In genomic region chr20:36063916-36064660, GRCh38 we compare ENCODE assay signal across 8 cellular contexts.
DNase-seq lines count a peak whose midpoint lies in the region; ATAC-seq and TF ChIP-seq lines count a peak whose summit lies in the region.

No MANE protein-coding gene starts in this region.

- H3K36me3 Mint-ChIP-seq in T-cell (no peaks in the 10 kb centered on the region), glutamatergic neuron (ENCODE audit: unreplicated experiment) (peaks cover 5% of the 10 kb centered on the region)

- DNase-seq in HEK293T (ENCODE audit: extremely low spot score) (no peak), T-cell (no peak), glutamatergic neuron (no peak), iPS-NIHi11 (ENCODE audit: low spot score) (no peak), AG20443 (ENCODE audit: low spot score) (no peak)

- H3K4me3 Mint-ChIP-seq in T-cell (peak overlapping the region; percentile 81 to 85 (median 81)), glutamatergic neuron (ENCODE audit: unreplicated experiment) (peak overlapping the region; percentile 82)

- CTCF ChIA-PET in HEK293T (lab: Yijun Ruan, JAX): no interaction called here
- CTCF ChIA-PET in T-cell (lab: Charles Lee): interaction anchor here in 1 of 2 donors (0.9 kb wide), 1 partner anchor 110 kb away, joined by 3 read pairs; the partner anchor contains the start of gene SCAND1

- no peaks in the 10 kb centered on the region for H3K36me3 ChIP-seq in skeletal muscle satellite cell (ENCODE audit: insufficient read depth, low read length)

- peaks cover 27% of the 10 kb centered on the region for H3K4me1 ChIP-seq in skeletal muscle satellite cell (ENCODE audit: control insufficient read depth, insufficient read depth, low read length)

- H3K9me3 ChIP-seq in skeletal muscle satellite cell (replicated peaks; ENCODE audit: low read length): no peaks in the 10 kb centered on the region

- no peaks in the 10 kb centered on the region for H3K27me3 ChIP-seq in skeletal muscle satellite cell (ENCODE audit: control insufficient read depth, insufficient read depth, low read length)

- H3K9ac ChIP-seq in skeletal muscle satellite cell (ENCODE audit: low read depth, low read length): peak overlapping the region; percentile 69

- H3K9me3 Mint-ChIP-seq in T-cell (no peaks in the 10 kb centered on the region), glutamatergic neuron (ENCODE audit: unreplicated experiment) (peaks cover 11% of the 10 kb centered on the region)

- peak overlapping the region; percentile 71 for H3K4me3 ChIP-seq in skeletal muscle satellite cell (ENCODE audit: low read length)

- H3K27me3 Mint-ChIP-seq in T-cell (no peaks in the 10 kb centered on the region), glutamatergic neuron (ENCODE audit: unreplicated experiment) (peaks cover 13% of the 10 kb centered on the region)

- peak overlapping the region; percentile 87 for H3K4me2 ChIP-seq in skeletal muscle satellite cell (ENCODE audit: low read length)

- POLR2A ChIA-PET in HEK293T (lab: Yijun Ruan, JAX) (interaction anchor here (0.9 to 2.2 kb wide), 6 partner anchors 8 to 83 kb away, joined by 3 to 7 read pairs (median 4); no protein-coding TSS in a partner anchor), T-cell (lab: Charles Lee) (no interaction called here)

- no peak for TF ChIP-seq CTCF in glutamatergic neuron (IDR thresholded peaks at IDR 0.05; ENCODE audit: partially characterized antibody, unreplicated experiment)

- H3K27ac Mint-ChIP-seq in T-cell (no peak overlapping the region), glutamatergic neuron (ENCODE audit: unreplicated experiment) (peak overlapping the region; percentile 87)

- peak in 3 of 4 experiments; percentile 2 to 7 (median 2) for ATAC-seq in T-cell (replicated peaks in 1 of 4)
- ATAC-seq in GM18520 (IDR thresholded peaks at IDR 0.05; ENCODE audit: unreplicated experiment): no peak
- no peak for ATAC-seq in HG03196 (IDR thresholded peaks at IDR 0.05; ENCODE audit: unreplicated experiment)

- H3K4me1 Mint-ChIP-seq in T-cell (peaks cover 4 to 10% (median 7%) of the 10 kb centered on the region in 3 donors), glutamatergic neuron (ENCODE audit: low read depth, unreplicated experiment) (no peaks in the 10 kb centered on the region)

TF ChIP-seq in HEK293T, 16 proteins besides CTCF, POLR2A, EP300 and RAD21:
- TF ChIP-seq L3MBTL2 (conservative IDR thresholded peaks at IDR 0.05) (peak; percentile 71; the same call in 1 of the 2 replicates), SUZ12 (IDR thresholded peaks at IDR 0.05) (no peak)

Comparison
In these comparisons a context has a peak if more than half of its experiments do, and no peak if none do; other contexts are left out.
1. ATAC-seq: peak in T-cell (3 of 4); none in GM18520 (single experiment) and HG03196 (single experiment).